16 cellular contexts compared by ENCODE assay signal in genomic region chr2:3043726-3044125, GRCh38.
A peak's percentile ranks its signal among the peaks of the same experiment; 100 is the strongest.
DNase-seq lines count a peak whose midpoint lies in the region; ATAC-seq and TF ChIP-seq lines count a peak whose summit lies in the region.
"Had no signal": no experiment of that assay in that cellular context is flagged by ENCODE, and none has a peak within 500 bp of the region (broad histone marks: within the 10 kb centered on the region; RNA-seq: fewer than 3 reads in every experiment).

No MANE protein-coding gene starts in this region.

- TF ChIP-seq CTCF in gastroesophageal sphincter (IDR thresholded peaks at IDR 0.05), result no peak

- H3K36me3 ChIP-seq in BLaER1 treated with 17β-estradiol and CSF1 and Interleukin-3, amounts not matched to agents 10 nM and 100 nM, result no peaks in the 10 kb centered on the region
- H3K36me3 ChIP-seq in SJCRH30 (no peaks in the 10 kb centered on the region), gastroesophageal sphincter (no peaks in the 10 kb centered on the region)
- H3K36me3 ChIP-seq: BE2C had no signal

- TF ChIP-seq POLR2A in gastroesophageal sphincter (IDR thresholded peaks at IDR 0.05), result no peak

- ATAC-seq in left lobe of liver (no peak), gastroesophageal sphincter (no peak)
- ATAC-seq: GM23338 had no signal

- peaks cover 17 to 57% (median 48%) of the 10 kb centered on the region in 10 experiments for H3K4me1 ChIP-seq in BLaER1 treated with 17β-estradiol and CSF1 and Interleukin-3, amounts not matched to agents 10 nM and 100 nM
- H3K4me1 ChIP-seq in SJCRH30 (peaks cover 36% of the 10 kb centered on the region), gastroesophageal sphincter (no peaks in the 10 kb centered on the region)

- H3K27ac ChIP-seq in BLaER1 treated with 17β-estradiol and CSF1 and Interleukin-3, amounts not matched to agents 10 nM and 100 nM, result no peak overlapping the region
- H3K27ac ChIP-seq in SJCRH30, result peak overlapping the region; percentile 92; the same call in 1 of the 2 replicates
- H3K27ac ChIP-seq in gastroesophageal sphincter, result no peak overlapping the region
- H3K27ac ChIP-seq: HL-60 had no signal

- no peak overlapping the region for H3K4me3 ChIP-seq in BLaER1 treated with 17β-estradiol and CSF1 and Interleukin-3, amounts not matched to agents 10 nM and 100 nM
- H3K4me3 ChIP-seq in SJCRH30 (no peak overlapping the region), gastroesophageal sphincter (no peak overlapping the region)
- H3K4me3 ChIP-seq: GM23338, K562 had no signal

- peak overlapping the region in 6 of 11 experiments; percentile 30 to 97 (median 92); a peak in 10 of 22 replicates for H3K4me2 ChIP-seq in BLaER1 treated with 17β-estradiol and CSF1 and Interleukin-3, amounts not matched to agents 10 nM and 100 nM
- H3K4me2 ChIP-seq: GM23338 had no signal

- peaks cover 0 to 7% (median 0%) of the 10 kb centered on the region in 11 experiments; a peak in 1 of 22 replicates for H4K20me1 ChIP-seq in BLaER1 treated with 17β-estradiol and CSF1 and Interleukin-3, amounts not matched to agents 10 nM and 100 nM

- H3K9ac ChIP-seq in BLaER1 treated with 17β-estradiol and CSF1 and Interleukin-3, amounts not matched to agents 10 nM and 100 nM, result no peak overlapping the region

- no peak for TF ChIP-seq EP300 in gastroesophageal sphincter (IDR thresholded peaks at IDR 0.05)

- DNase-seq in SJCRH30 (no peak), left lobe of liver (ENCODE audit: low spot score) (peak; percentile 29), COR-L47 (lab: John Stamatoyannopoulos, UW) (no peak), RKO (ENCODE audit: low spot score) (no peak)
- DNase-seq: ACHN; BE2C; Calu3; CD4-positive, alpha-beta memory T cell; DMS79 treated with DMSO at 0.1 percent for 48 hours; GF-D8; HCEC 1CT had no signal

- peaks cover 0 to 7% (median 0%) of the 10 kb centered on the region in 11 experiments; a peak in 3 of 22 replicates for H3K9me3 ChIP-seq in BLaER1 treated with 17β-estradiol and CSF1 and Interleukin-3, amounts not matched to agents 10 nM and 100 nM (replicated peaks in 1 of 11)
- H3K9me3 ChIP-seq in SJCRH30 (replicated peaks), result no peaks in the 10 kb centered on the region
- H3K9me3 ChIP-seq in gastroesophageal sphincter, result no peaks in the 10 kb centered on the region

- peaks cover 0 to 49% (median 10%) of the 10 kb centered on the region in 11 experiments; a peak in 13 of 22 replicates for H3K27me3 ChIP-seq in BLaER1 treated with 17β-estradiol and CSF1 and Interleukin-3, amounts not matched to agents 10 nM and 100 nM
- H3K27me3 ChIP-seq in SJCRH30, result no peaks in the 10 kb centered on the region
- peaks cover 17% of the 10 kb centered on the region for H3K27me3 ChIP-seq in gastroesophageal sphincter
- H3K27me3 ChIP-seq: BE2C had no signal

- 91 to 94% methylated on average over 7 to 8 of the region's 8 CpGs for WGBS in gastroesophageal sphincter (ENCODE audit: low coverage in 1 of 2), 2 donors
